16 cellular contexts compared by ENCODE assay signal in the genomic region with DNA sequence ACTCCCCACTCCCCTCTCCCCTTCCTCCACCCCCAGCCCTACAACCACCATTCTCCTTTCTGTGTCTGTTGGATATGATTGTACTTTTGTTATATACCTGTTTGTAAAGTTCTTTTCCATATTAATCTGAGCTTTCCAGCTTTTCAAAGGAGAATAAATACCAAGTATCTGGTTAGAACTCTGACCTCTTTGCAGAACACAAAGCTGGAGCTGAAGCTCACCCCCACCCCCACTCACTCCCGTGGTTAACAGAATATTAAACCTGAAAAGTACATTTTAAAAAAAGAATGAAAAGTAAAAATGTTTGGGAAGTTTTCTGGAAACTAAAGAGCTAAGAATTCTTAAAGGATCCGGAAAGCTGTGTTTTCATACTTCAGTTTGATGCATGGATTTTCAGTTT.
DNase-seq lines count a peak whose midpoint lies in the region; ATAC-seq, FAIRE-seq and TF ChIP-seq lines count a peak whose summit lies in the region.
"Had no signal": no experiment of that assay in that cellular context is flagged by ENCODE, and none has a peak within 500 bp of the region (broad histone marks: within the 10 kb centered on the region; RNA-seq: fewer than 3 reads in every experiment).

No MANE protein-coding gene starts in this region.

- ATAC-seq in GM19023 (IDR thresholded peaks at IDR 0.05; ENCODE audit: unreplicated experiment): no peak

- H2BK20ac ChIP-seq in H1 (ENCODE audit: low read length): no peak overlapping the region

- no peak for TF ChIP-seq EP300 in H1 (IDR thresholded peaks at IDR 0.05; ENCODE audit: borderline replicate concordance in 1 of 2, low read depth in 2 of 2, low read length in 2 of 2)

- H4K8ac ChIP-seq in H1 (ENCODE audit: extremely low read depth, insufficient read depth, low read length): no peak overlapping the region

- no peak overlapping the region for H3K4ac ChIP-seq in H1 (replicated peaks; ENCODE audit: insufficient read length, low read depth, low read length)

- H3K36me3 Mint-ChIP-seq in mesothelial cell of epicardium (peaks cover 17% of the 10 kb centered on the region), progenitor cell of endocrine pancreas (ENCODE audit: insufficient read depth) (peaks cover 15% of the 10 kb centered on the region)

- CTCF ChIA-PET in H1 (lab: Charles Lee; ENCODE audit: partially characterized antibody): interaction anchor here (1.1 to 1.2 kb wide), 2 partner anchors 11 to 12 kb away, joined by 3 read pairs; no protein-coding TSS in a partner anchor

- H3K4me3 ChIP-seq in HUES48 (ENCODE audit: low read depth, low read length) (peak overlapping the region; percentile 33; the same call in 1 of the 2 replicates), H1 (ENCODE audit: extremely low read depth in 1 of 4, insufficient read depth in 2 of 4, low read depth in 3 of 4, low read length in 4 of 4) (peak overlapping the region in 1 of 4 experiments; percentile 36; a peak in 2 of 8 replicates)
- H3K4me3 ChIP-seq: GM23248, HAP-1 had no signal

- H3K23ac ChIP-seq in H1 (ENCODE audit: insufficient read length): no peak overlapping the region

- DNase-seq in H1 (ENCODE audit: low read depth in 1 of 2, low spot score in 2 of 2) (no peak), mesothelial cell of epicardium (ENCODE audit: low spot score in 2 of 2, unreplicated experiment in 2 of 2) (no peak), progenitor cell of endocrine pancreas (ENCODE audit: low spot score, unreplicated experiment) (no peak), NCI-H2196 treated with DMSO at 0.1 percent for 48 hours (lab: John Stamatoyannopoulos, UW; ENCODE audit: unreplicated experiment) (no peak), NCI-H1092 treated with DMSO at 0.1 percent for 48 hours (lab: John Stamatoyannopoulos, UW) (no peak)
- DNase-seq: C1 segment of cervical spinal cord; Calu3; CD4-positive, alpha-beta T cell; DMS 273 treated with DMSO at 0.1 percent for 48 hours; GM23248 had no signal

- peaks cover 3% of the 10 kb centered on the region; the same call in 1 of the 2 replicates for H3K79me1 ChIP-seq in H1 (ENCODE audit: low read depth, low read length)

- no peak for TF ChIP-seq RAD21 in H1 (IDR thresholded peaks at IDR 0.05 in 1 of 2, conservative IDR thresholded peaks at IDR 0.05 in 1 of 2; ENCODE audit: low read depth in 2 of 2, low read length in 2 of 2)

- H3K27me3 ChIP-seq in HUES48 (ENCODE audit: control insufficient read depth, insufficient read depth, low read length) (no peaks in the 10 kb centered on the region), H1 (replicated peaks in 1 of 4; ENCODE audit: control insufficient read depth in 3 of 4, extremely low read depth in 1 of 4, insufficient read depth in 3 of 4, low read length in 3 of 4) (no peaks in the 10 kb centered on the region)

- H3K4me1 Mint-ChIP-seq in mesothelial cell of epicardium (peaks cover 41% of the 10 kb centered on the region), progenitor cell of endocrine pancreas (ENCODE audit: low read depth) (peaks cover 44% of the 10 kb centered on the region)
- H3K4me1 Mint-ChIP-seq: B cell had no signal

- no peaks in the 10 kb centered on the region for H3K9me3 ChIP-seq in HUES48 (ENCODE audit: control insufficient read depth, insufficient read depth, low read length)
- 0 out of 4 replicates have a peak, but pooled peaks cover 4 to 5% of the 10 kb centered on the region in 2 experiments for H3K9me3 ChIP-seq in H1 (ENCODE audit: insufficient read depth in 2 of 2, low read depth in 1 of 2, low read length in 1 of 2)

- no peak overlapping the region for H3K14ac ChIP-seq in H1 (ENCODE audit: insufficient read length)

- H3K9ac ChIP-seq in HUES48 (ENCODE audit: low read depth, low read length) (0 out of 2 replicates have a peak overlapping the region, but pooled peaks have one; percentile 4), H1 (replicated peaks in 1 of 4; ENCODE audit: extremely low read depth in 1 of 4, low read depth in 3 of 4, low read length in 3 of 4) (no peak overlapping the region)
- H3K9ac ChIP-seq: GM23248 had no signal

- no peak overlapping the region for H3K4me3 Mint-ChIP-seq in mesothelial cell of epicardium
- no peak overlapping the region for H3K4me3 Mint-ChIP-seq in progenitor cell of endocrine pancreas (ENCODE audit: low read depth)
- H3K4me3 Mint-ChIP-seq: B cell; CD4-positive, alpha-beta T cell had no signal

- peak overlapping the region; percentile 32 to 41; a peak in 3 of 4 replicates for H3K4me2 ChIP-seq in H1 (ENCODE audit: insufficient read depth in 1 of 2, low read depth in 2 of 2, low read length in 2 of 2)

- H3K36me3 ChIP-seq in HUES48 (ENCODE audit: control insufficient read depth, insufficient read depth, low read length): no peaks in the 10 kb centered on the region
- 0 out of 8 replicates have a peak, but pooled peaks cover 0 to 3% (median 0%) of the 10 kb centered on the region in 4 experiments for H3K36me3 ChIP-seq in H1 (ENCODE audit: control insufficient read depth in 2 of 4, insufficient read depth in 4 of 4, low read length in 3 of 4)
- H3K36me3 ChIP-seq: HAP-1 had no signal

- POLR2A ChIA-PET in H1 (lab: Charles Lee; ENCODE audit: partially characterized antibody): no interaction called here

- TF ChIP-seq CTCF in H1 (IDR thresholded peaks at IDR 0.05; ENCODE audit: control extremely low read depth in 1 of 3, insufficient read depth in 1 of 3, low read depth in 1 of 3, low read length in 3 of 3) (no peak), mesothelial cell of epicardium (IDR thresholded peaks at IDR 0.05; ENCODE audit: unreplicated experiment) (no peak), progenitor cell of endocrine pancreas (IDR thresholded peaks at IDR 0.05; ENCODE audit: unreplicated experiment) (no peak)

- H2BK5ac ChIP-seq in H1 (ENCODE audit: low read depth, low read length): no peak overlapping the region

- no peak overlapping the region for H3K56ac ChIP-seq in H1 (replicated peaks; ENCODE audit: insufficient read length, low read depth, low read length)

- H3K27ac ChIP-seq in HUES48 (ENCODE audit: low read depth, low read length) (peak overlapping the region; percentile 52), H1 (ENCODE audit: low read depth, low read length) (no peak overlapping the region)
- H3K27ac ChIP-seq: GM23248 had no signal

- no peak overlapping the region for H2BK15ac ChIP-seq in H1 (ENCODE audit: low read length)

- H2BK12ac ChIP-seq in H1 (ENCODE audit: low read depth, low read length): no peak overlapping the region

- no peak for TF ChIP-seq POLR2A in H1 (IDR thresholded peaks at IDR 0.05; ENCODE audit: control extremely low read depth in 1 of 2, low read depth in 2 of 2, low read length in 2 of 2)

- FAIRE-seq in H1 (lab: Jason Lieb, UNC): no peak
- FAIRE-seq: A204.1, HTR-8/SVneo had no signal

- no peaks in the 10 kb centered on the region for H4K20me1 ChIP-seq in H1 (replicated peaks in 1 of 2; ENCODE audit: control insufficient read depth in 1 of 2, insufficient read depth in 2 of 2, low read length in 2 of 2)

- H2BK120ac ChIP-seq in H1 (replicated peaks; ENCODE audit: low read depth, low read length): no peak overlapping the region

- no peak overlapping the region for H2AFZ ChIP-seq in H1 (ENCODE audit: low read length)
- H2AFZ ChIP-seq: GM23248 had no signal

- no peak overlapping the region for H2AK5ac ChIP-seq in H1 (ENCODE audit: low read depth, low read length)

- H3K27ac Mint-ChIP-seq in mesothelial cell of epicardium (peak overlapping the region; percentile 67), progenitor cell of endocrine pancreas (peak overlapping the region; percentile 18)
- H3K27ac Mint-ChIP-seq: B cell; CD4-positive, alpha-beta T cell had no signal

- H3K79me2 ChIP-seq in H1 (ENCODE audit: control insufficient read depth in 1 of 2, insufficient read depth in 2 of 2, low read length in 2 of 2): peaks cover 3 to 36% of the 10 kb centered on the region in 2 experiments; a peak in 3 of 4 replicates

- no peak overlapping the region; the same call in 1 of the 2 replicates for H3K18ac ChIP-seq in H1 (ENCODE audit: extremely low read depth, low read length)

- H3K9me3 Mint-ChIP-seq in mesothelial cell of epicardium (peaks cover 9% of the 10 kb centered on the region), progenitor cell of endocrine pancreas (ENCODE audit: low read depth) (peaks cover 8% of the 10 kb centered on the region)
- H3K9me3 Mint-ChIP-seq: CD4-positive, alpha-beta T cell had no signal

- H4K91ac ChIP-seq in H1 (replicated peaks; ENCODE audit: insufficient read length, low read length): no peak overlapping the region

- H3K23me2 ChIP-seq in H1 (ENCODE audit: low read depth, low read length): no peaks in the 10 kb centered on the region; the same call in 1 of the 2 replicates

- no peak overlapping the region for H4K5ac ChIP-seq in H1 (ENCODE audit: insufficient read length, low read depth, low read length)

- no peaks in the 10 kb centered on the region for H3K27me3 Mint-ChIP-seq in mesothelial cell of epicardium (ENCODE audit: low read depth)
- H3K27me3 Mint-ChIP-seq in progenitor cell of endocrine pancreas: no peaks in the 10 kb centered on the region

- H3K4me1 ChIP-seq in HUES48 (ENCODE audit: control insufficient read depth, insufficient read depth, low read length) (peaks cover 44% of the 10 kb centered on the region), H1 (replicated peaks in 1 of 4; ENCODE audit: control insufficient read depth in 3 of 4, insufficient read depth in 4 of 4, low read length in 3 of 4) (peaks cover 7 to 39% (median 27%) of the 10 kb centered on the region in 4 experiments)

- WGBS in H1 (ENCODE audit: extremely low coverage in 1 of 2, insufficient coverage in 1 of 2, insufficient read length in 1 of 2, insufficient replicate concordance in 2 of 2, low coverage in 1 of 2, low lambda C conversion rate in 2 of 2, missing lambda C conversion rate in 1 of 2), 2 experiments: 23% methylated on average over 2 of the region's 2 CpGs; no CpG with 5 or more reads in 1 of the 2 experiments

TF ChIP-seq in H1, 55 proteins besides CTCF, POLR2A, EP300 and RAD21 (continues in another document):
- no peak for TF ChIP-seq KDM4A (IDR thresholded peaks at IDR 0.05; ENCODE audit: low read depth, low read length, severe bottlenecking)
